Comparison of ENCODE assay signal across 25 cellular contexts in the genomic region with DNA sequence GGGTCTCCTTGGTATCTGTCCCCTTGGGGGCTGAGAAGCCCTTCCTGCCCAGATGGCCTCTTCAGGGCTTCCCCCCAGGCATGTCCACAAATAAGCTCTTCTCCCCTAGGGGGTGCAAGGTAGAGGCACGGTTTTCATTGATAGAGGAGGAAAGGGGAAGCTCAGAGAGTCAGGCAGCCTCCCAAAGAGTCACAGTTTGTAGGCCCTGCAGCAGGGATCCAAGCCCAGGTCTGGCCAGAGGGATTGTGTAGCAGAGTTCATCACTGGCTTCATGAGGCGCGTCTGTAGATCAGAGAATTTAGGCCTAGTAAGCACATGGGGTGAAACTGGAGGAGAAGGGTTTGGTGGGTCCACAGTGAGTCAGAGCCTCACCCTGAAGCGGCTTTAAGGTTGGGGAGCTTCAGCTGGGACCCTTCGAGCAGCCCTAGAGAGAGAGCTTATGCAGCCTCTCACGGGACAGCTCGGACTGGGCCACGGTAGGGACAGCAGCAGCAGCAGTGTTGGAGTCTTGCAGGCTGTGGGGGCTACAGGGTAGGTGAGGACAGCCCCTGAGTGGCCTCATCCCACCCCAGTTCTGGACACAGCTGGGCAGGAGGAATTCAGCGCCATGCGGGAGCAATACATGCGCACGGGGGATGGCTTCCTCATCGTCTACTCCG. TPM values are rescaled to one million over a fixed set of nuclear protein-coding genes. Genes with fewer than 3 reads are reported as not detected.
DNase-seq lines count a peak whose midpoint lies in the region; ATAC-seq, FAIRE-seq and TF ChIP-seq lines count a peak whose summit lies in the region.
"Had no signal": no experiment of that assay in that cellular context is flagged by ENCODE, and none has a peak within 500 bp of the region (broad histone marks: within the 10 kb centered on the region; RNA-seq: fewer than 3 reads in every experiment).

No MANE protein-coding gene starts in this region.

- H2BK12ac ChIP-seq in H1 (ENCODE audit: low read depth, low read length) (peak overlapping the region; percentile 75; the same call in 1 of the 2 replicates), trophoblast cell (ENCODE audit: low read length) (no peak overlapping the region)

- no peaks in the 10 kb centered on the region; the same call in 1 of the 2 replicates for H3K79me1 ChIP-seq in H1 (ENCODE audit: low read depth, low read length)
- no peaks in the 10 kb centered on the region for H3K79me1 ChIP-seq in trophoblast cell (ENCODE audit: low read length)

- TF ChIP-seq EP300 in H1 (IDR thresholded peaks at IDR 0.05; ENCODE audit: borderline replicate concordance in 1 of 2, low read depth in 2 of 2, low read length in 2 of 2), result no peak

- peak; percentile 67 for ATAC-seq in GM23338
- no peak for ATAC-seq in activated CD8-positive, alpha-beta T cell treated with anti-CD3 and anti-CD28 coated beads for 36 hours
- ATAC-seq: left colon; natural killer cell; stimulated activated memory B cell treated with anti-CD40 and anti-IgM and Interleukin-4, amounts not matched to agents 10 μg/mL and 1 μg/mL and 100 μg/mL, for 72 hours; T-helper 17 cell had no signal

- H2AK5ac ChIP-seq in H1 (ENCODE audit: low read depth, low read length), result peak overlapping the region; percentile 29; the same call in 1 of the 2 replicates
- H2AK5ac ChIP-seq in trophoblast cell (ENCODE audit: low read length), result no peak overlapping the region

- H2BK15ac ChIP-seq in H1 (ENCODE audit: low read length), result peak overlapping the region; percentile 65; the same call in 1 of the 2 replicates

- H3K36me3 ChIP-seq in GM23338 (ENCODE audit: insufficient read depth) (no peaks in the 10 kb centered on the region), H1 (ENCODE audit: control insufficient read depth in 2 of 4, insufficient read depth in 4 of 4, low read length in 3 of 4) (0 out of 8 replicates have a peak, but pooled peaks cover 0 to 2% (median 0%) of the 10 kb centered on the region in 4 experiments), trophoblast cell (ENCODE audit: control insufficient read depth in 1 of 2, insufficient read depth in 2 of 2, low read length in 2 of 2) (peaks cover 13 to 14% of the 10 kb centered on the region in 2 experiments)

- H3K4me2 ChIP-seq in GM23338 (no peak overlapping the region), H1 (ENCODE audit: insufficient read depth in 1 of 2, low read depth in 2 of 2, low read length in 2 of 2) (no peak overlapping the region), trophoblast cell (ENCODE audit: low read length) (no peak overlapping the region)

- CTCF ChIA-PET in H1 (lab: Charles Lee; ENCODE audit: partially characterized antibody), result interaction anchor here (0.7 to 4.2 kb wide), 18 partner anchors 9 to 334 kb away, joined by 3 to 21 read pairs (median 5); no protein-coding TSS in a partner anchor
- CTCF ChIA-PET in activated CD8-positive, alpha-beta T cell treated with anti-CD3 and anti-CD28 coated beads for 36 hours (lab: Charles Lee), result no interaction called here

- H4K8ac ChIP-seq in H1 (ENCODE audit: extremely low read depth, insufficient read depth, low read length) (no peak overlapping the region), trophoblast cell (ENCODE audit: low read depth, low read length) (no peak overlapping the region)

- H3K56ac ChIP-seq in H1 (replicated peaks; ENCODE audit: insufficient read length, low read depth, low read length), result no peak overlapping the region

- POLR2A ChIA-PET in H1 (lab: Charles Lee; ENCODE audit: partially characterized antibody), result interaction anchor here (1.3 to 3.3 kb wide), 4 partner anchors 9 to 25 kb away, joined by 3 to 13 read pairs (median 6); no protein-coding TSS in a partner anchor
- POLR2A ChIA-PET in activated CD8-positive, alpha-beta T cell treated with anti-CD3 and anti-CD28 coated beads for 36 hours (lab: Charles Lee), result interaction anchor here (1.6 kb wide), 1 partner anchor 12 kb away, joined by 3 read pairs; no protein-coding TSS in a partner anchor

- H4K12ac ChIP-seq in trophoblast cell (ENCODE audit: low read depth, low read length), result no peak overlapping the region

- H3K9me3 Mint-ChIP-seq in GM23338, result no peaks in the 10 kb centered on the region; the same call in 2 of the 3 replicates
- no peaks in the 10 kb centered on the region for H3K9me3 Mint-ChIP-seq in activated CD8-positive, alpha-beta T cell treated with anti-CD3 and anti-CD28 coated beads for 36 hours
- H3K9me3 Mint-ChIP-seq: CD4-positive, alpha-beta T cell; natural killer cell; stimulated activated memory B cell treated with anti-CD40 and anti-IgM and Interleukin-4, amounts not matched to agents 10 μg/mL and 1 μg/mL and 100 μg/mL, for 72 hours had no signal

- H3K4ac ChIP-seq in H1 (replicated peaks; ENCODE audit: insufficient read length, low read depth, low read length), result no peak overlapping the region
- no peak overlapping the region for H3K4ac ChIP-seq in trophoblast cell (ENCODE audit: low read depth, low read length)

- FAIRE-seq in H1 (lab: Jason Lieb, UNC), result no peak
- FAIRE-seq: endothelial cell of umbilical vein, RCC 7860 had no signal

- H3F3A ChIP-seq in GM23338 (replicated peaks; ENCODE audit: low read depth), result no peaks in the 10 kb centered on the region

- H3K23me2 ChIP-seq in H1 (ENCODE audit: low read depth, low read length), result no peaks in the 10 kb centered on the region

- TF ChIP-seq RAD21 in H1 (IDR thresholded peaks at IDR 0.05 in 1 of 2, conservative IDR thresholded peaks at IDR 0.05 in 1 of 2; ENCODE audit: low read depth in 2 of 2, low read length in 2 of 2), result no peak; a peak in 1 of 4 replicates

- H4K20me1 ChIP-seq in GM23338 (replicated peaks; ENCODE audit: insufficient read depth) (no peaks in the 10 kb centered on the region), H1 (replicated peaks in 1 of 2; ENCODE audit: control insufficient read depth in 1 of 2, insufficient read depth in 2 of 2, low read length in 2 of 2) (no peaks in the 10 kb centered on the region)

- no peaks in the 10 kb centered on the region for H3K9me2 ChIP-seq in GM23338 (ENCODE audit: insufficient read depth)

- H3K27me3 Mint-ChIP-seq in GM23338 (ENCODE audit: insufficient read depth, low read depth, poor library complexity), result peaks cover 8% of the 10 kb centered on the region
- peaks cover 5% of the 10 kb centered on the region for H3K27me3 Mint-ChIP-seq in activated CD8-positive, alpha-beta T cell treated with anti-CD3 and anti-CD28 coated beads for 36 hours
- H3K27me3 Mint-ChIP-seq: CD4-positive, alpha-beta T cell had no signal

- TF ChIP-seq CTCF in GM23338 (conservative IDR thresholded peaks at IDR 0.05; ENCODE audit: low read depth in 2 of 2), result no peak
- peak in 1 of 3 experiments; percentile 9; a peak in 1 of 4 replicates for TF ChIP-seq CTCF in H1 (IDR thresholded peaks at IDR 0.05; ENCODE audit: control extremely low read depth in 1 of 3, insufficient read depth in 1 of 3, low read depth in 1 of 3, low read length in 3 of 3)
- TF ChIP-seq CTCF in activated CD8-positive, alpha-beta T cell treated with anti-CD3 and anti-CD28 coated beads for 36 hours (IDR thresholded peaks at IDR 0.05), result no peak

- H2BK5ac ChIP-seq in H1 (ENCODE audit: low read depth, low read length) (no peak overlapping the region), trophoblast cell (ENCODE audit: low read depth, low read length, poor library complexity) (no peak overlapping the region)

- no peak overlapping the region for H3K4me3 ChIP-seq in GM23338
- H3K4me3 ChIP-seq in H1 (ENCODE audit: extremely low read depth in 1 of 4, insufficient read depth in 2 of 4, low read depth in 3 of 4, low read length in 4 of 4), result no peak overlapping the region
- peak overlapping the region; percentile 4 for H3K4me3 ChIP-seq in trophoblast cell (ENCODE audit: low read depth, low read length)
- H3K4me3 ChIP-seq: dorsolateral prefrontal cortex, SJSA1 had no signal

- H3K14ac ChIP-seq in H1 (ENCODE audit: insufficient read length), result no peak overlapping the region
- H3K14ac ChIP-seq in trophoblast cell (ENCODE audit: low read length), result no peak overlapping the region

- 0 out of 2 replicates have a peak, but pooled peaks cover 3% of the 10 kb centered on the region for H3K4me1 ChIP-seq in GM23338 (ENCODE audit: insufficient read depth)
- peaks cover 0 to 12% (median 5%) of the 10 kb centered on the region in 4 experiments; a peak in 6 of 7 replicates for H3K4me1 ChIP-seq in H1 (replicated peaks in 1 of 4; ENCODE audit: control insufficient read depth in 3 of 4, insufficient read depth in 4 of 4, low read length in 3 of 4)
- H3K4me1 ChIP-seq in trophoblast cell (ENCODE audit: control insufficient read depth in 1 of 2, insufficient read depth in 2 of 2, low read length in 2 of 2), result peaks cover 4 to 9% of the 10 kb centered on the region in 2 experiments
- H3K4me1 ChIP-seq: SJSA1 had no signal

- DNase-seq in GM23338 (ENCODE audit: low spot score), result no peak
- peak; percentile 7 to 26 for DNase-seq in Kasumi-1 (lab: John Stamatoyannopoulos, UW)
- no peak for DNase-seq in H1 (ENCODE audit: low read depth in 1 of 2, low spot score in 2 of 2)
- DNase-seq in trophoblast cell, result no peak
- DNase-seq in activated CD4-positive, CD25-positive, alpha-beta regulatory T cell treated with anti-CD3 and anti-CD28 coated beads, Interleukin-2, amount 50 U/mL, for 72 hours, result no peak
- no peak for DNase-seq in DMS114 treated with DMSO at 0.1 percent for 48 hours (lab: John Stamatoyannopoulos, UW; ENCODE audit: unreplicated experiment)
- DNase-seq in activated CD8-positive, alpha-beta T cell treated with anti-CD3 and anti-CD28 coated beads for 36 hours, result no peak
- DNase-seq: activated CD4-positive, alpha-beta T cell treated with anti-CD3 and anti-CD28 coated beads for 4 hours; activated naive CD4-positive, alpha-beta T cell treated with Interleukin-2 at 50 U/mL for 16 hours; activated T-cell treated with anti-CD3 and anti-CD28 coated beads, Interleukin-2, amount 50 U/mL, for 48 hours; CD4-positive, alpha-beta T cell; central memory CD4-positive, alpha-beta T cell; dorsolateral prefrontal cortex; left colon; natural killer cell; NCI-H510A; stimulated activated CD4-positive, alpha-beta T cell treated with anti-CD3 and anti-CD28 coated beads, Interleukin-4, amount 100 ng/mL, for 1 hour; T-helper 17 cell had no signal

- H3K79me2 ChIP-seq in GM23338 (replicated peaks; ENCODE audit: insufficient read depth) (no peaks in the 10 kb centered on the region), H1 (ENCODE audit: control insufficient read depth in 1 of 2, insufficient read depth in 2 of 2, low read length in 2 of 2) (no peaks in the 10 kb centered on the region), trophoblast cell (ENCODE audit: control insufficient read depth, insufficient read depth, low read length, poor library complexity) (no peaks in the 10 kb centered on the region)

- H3K4me1 Mint-ChIP-seq in GM23338, result peaks cover 25% of the 10 kb centered on the region
- H3K4me1 Mint-ChIP-seq in activated CD8-positive, alpha-beta T cell treated with anti-CD3 and anti-CD28 coated beads for 36 hours (ENCODE audit: low read depth), result no peaks in the 10 kb centered on the region
- H3K4me1 Mint-ChIP-seq: IgD-negative memory B cell; natural killer cell; stimulated activated memory B cell treated with anti-CD40 and anti-IgM and Interleukin-4, amounts not matched to agents 10 μg/mL and 1 μg/mL and 100 μg/mL, for 72 hours had no signal

- H3K36me3 Mint-ChIP-seq in GM23338 (ENCODE audit: low read depth), result no peaks in the 10 kb centered on the region
- H3K36me3 Mint-ChIP-seq in activated CD8-positive, alpha-beta T cell treated with anti-CD3 and anti-CD28 coated beads for 36 hours (ENCODE audit: low read depth), result no peaks in the 10 kb centered on the region
- H3K36me3 Mint-ChIP-seq: IgD-negative memory B cell; natural killer cell; stimulated activated memory B cell treated with anti-CD40 and anti-IgM and Interleukin-4, amounts not matched to agents 10 μg/mL and 1 μg/mL and 100 μg/mL, for 72 hours had no signal

- H3K27me3 ChIP-seq in GM23338 (ENCODE audit: insufficient read depth), result no peaks in the 10 kb centered on the region
- H3K27me3 ChIP-seq in H1 (replicated peaks in 1 of 4; ENCODE audit: control insufficient read depth in 3 of 4, extremely low read depth in 1 of 4, insufficient read depth in 3 of 4, low read length in 3 of 4), result no peaks in the 10 kb centered on the region
- no peaks in the 10 kb centered on the region for H3K27me3 ChIP-seq in trophoblast cell (ENCODE audit: insufficient read depth, low read length)
- H3K27me3 ChIP-seq: dorsolateral prefrontal cortex, SJSA1 had no signal

- 91% methylated on average over 14 of the region's 14 CpGs; no CpG with 5 or more reads in 1 of the 2 experiments for WGBS in H1 (ENCODE audit: extremely low coverage in 1 of 2, insufficient coverage in 1 of 2, insufficient read length in 1 of 2, insufficient replicate concordance in 2 of 2, low coverage in 1 of 2, low lambda C conversion rate in 2 of 2, missing lambda C conversion rate in 1 of 2), 2 experiments
- no CpG with 5 or more reads among the region's 14 CpGs for WGBS in trophoblast cell (ENCODE audit: extremely low coverage, insufficient coverage, insufficient read length)

- H3K9ac ChIP-seq in H1 (replicated peaks in 1 of 4; ENCODE audit: extremely low read depth in 1 of 4, low read depth in 3 of 4, low read length in 3 of 4), result no peak overlapping the region
- no peak overlapping the region for H3K9ac ChIP-seq in trophoblast cell (ENCODE audit: low read length)

- intact Hi-C loops in activated CD8-positive, alpha-beta T cell treated with anti-CD3 and anti-CD28 coated beads for 36 hours (cut with micrococcal nuclease), result no loop called here

- H3K9me3 ChIP-seq in H1 (ENCODE audit: insufficient read depth in 2 of 2, low read depth in 1 of 2, low read length in 1 of 2) (no peaks in the 10 kb centered on the region), trophoblast cell (ENCODE audit: insufficient read depth, low read depth, low read length) (peaks cover 5% of the 10 kb centered on the region)
- H3K9me3 ChIP-seq: SJSA1 had no signal

- H3K23ac ChIP-seq in H1 (ENCODE audit: insufficient read length) (no peak overlapping the region), trophoblast cell (ENCODE audit: low read length) (no peak overlapping the region)

- H4K91ac ChIP-seq in H1 (replicated peaks; ENCODE audit: insufficient read length, low read length) (no peak overlapping the region), trophoblast cell (ENCODE audit: low read depth, low read length) (no peak overlapping the region)

- no peak overlapping the region for H4K5ac ChIP-seq in H1 (ENCODE audit: insufficient read length, low read depth, low read length)

- H3K27ac Mint-ChIP-seq in GM23338, result peak overlapping the region; percentile 45
- no peak overlapping the region for H3K27ac Mint-ChIP-seq in activated CD8-positive, alpha-beta T cell treated with anti-CD3 and anti-CD28 coated beads for 36 hours
- H3K27ac Mint-ChIP-seq: CD4-positive, alpha-beta T cell; IgD-negative memory B cell; natural killer cell; stimulated activated memory B cell treated with anti-CD40 and anti-IgM and Interleukin-4, amounts not matched to agents 10 μg/mL and 1 μg/mL and 100 μg/mL, for 72 hours; T-helper 17 cell had no signal

- H3K4me3 Mint-ChIP-seq in GM23338, result no peak overlapping the region
- H3K4me3 Mint-ChIP-seq in activated CD8-positive, alpha-beta T cell treated with anti-CD3 and anti-CD28 coated beads for 36 hours, result no peak overlapping the region
- H3K4me3 Mint-ChIP-seq: CD4-positive, alpha-beta T cell; IgD-negative memory B cell; natural killer cell; stimulated activated memory B cell treated with anti-CD40 and anti-IgM and Interleukin-4, amounts not matched to agents 10 μg/mL and 1 μg/mL and 100 μg/mL, for 72 hours; T-helper 17 cell had no signal

- H3K18ac ChIP-seq in H1 (ENCODE audit: extremely low read depth, low read length), result peak overlapping the region; percentile 19; the same call in 1 of the 2 replicates
- no peak overlapping the region for H3K18ac ChIP-seq in trophoblast cell (ENCODE audit: low read length)

- peak overlapping the region; percentile 90 for H2BK20ac ChIP-seq in H1 (ENCODE audit: low read length)

- TF ChIP-seq POLR2A in H1 (IDR thresholded peaks at IDR 0.05; ENCODE audit: control extremely low read depth in 1 of 2, low read depth in 2 of 2, low read length in 2 of 2), result no peak

- no peak overlapping the region for H2BK120ac ChIP-seq in H1 (replicated peaks; ENCODE audit: low read depth, low read length)
- H2BK120ac ChIP-seq in trophoblast cell (ENCODE audit: insufficient read depth, low read length, poor library complexity), result no peak overlapping the region

- H2AFZ ChIP-seq in GM23338, result no peak overlapping the region
- no peak overlapping the region for H2AFZ ChIP-seq in H1 (ENCODE audit: low read length)
- H2AFZ ChIP-seq in trophoblast cell (ENCODE audit: insufficient read depth, low read length, poor library complexity), result no peak overlapping the region

- H3K27ac ChIP-seq in GM23338 (ENCODE audit: low read depth) (no peak overlapping the region), H1 (ENCODE audit: low read depth, low read length) (no peak overlapping the region), trophoblast cell (ENCODE audit: low read depth, low read length) (no peak overlapping the region)
- H3K27ac ChIP-seq: SJSA1 had no signal

RNA-seq across cellular contexts. Expression of gene ESYT3, which starts 37.5 kb away (rescaled TPM):
- total RNA-seq in GM23338 (2014; rRNA removed; shearing (Covaris generic)), result 7.4 and 8.2 TPM in 2 replicates
- polyA plus RNA-seq in GM23338 (2016; fragmentation: Nextera tagmentation; extraction: Ambion mirVana) (3.5 TPM in 2 replicates), H1 (2011; rRNA removed) (4.3 and 4.4 TPM in 2 replicates)
- total RNA-seq in H1 (2021; fragmentation: NEBNext Ultra II Directional; extraction: Animal tissue kit (Norgen Biotek cat#: 25700)), result 7.0 and 7.3 TPM in 2 replicates
- polyA plus RNA-seq in H1 (2011; cell fraction: cytosol; rRNA removed), result 4.3 TPM
- 19.2 TPM for polyA plus RNA-seq in H1 (2011; cell fraction: nucleus; rRNA removed)
- polyA plus RNA-seq in H1 (2012, experiment 1 of 2), result 4.3 to 6.6 TPM (median 5.3 TPM) in 4 replicates
- 1.4 TPM for polyA plus RNA-seq in H1 (2012, experiment 2 of 2)
- 4.7 TPM for polyA plus RNA-seq in H1 (2013, experiment 1 of 2)
- 4.9 TPM for polyA plus RNA-seq in H1 (2013, experiment 2 of 2)
- 9.0 and 12.1 TPM in 2 replicates for polyA minus RNA-seq in H1 (2011; rRNA and poly(A)+ RNA removed)
- 5.9 TPM for polyA minus RNA-seq in H1 (2011; cell fraction: cytosol; rRNA and poly(A)+ RNA removed)
- polyA minus RNA-seq in H1 (2011; cell fraction: nucleus; rRNA and poly(A)+ RNA removed), result 23.7 TPM
- 5.0 and 5.6 TPM in 2 replicates for polyA plus RNA-seq in trophoblast cell (2013)
- under 1 TPM; 0.09 to 0.16 TPM for total RNA-seq in activated CD8-positive, alpha-beta T cell treated with anti-CD3 and anti-CD28 coated beads for 36 hours
- total RNA-seq: endothelial cell of umbilical vein, G401, glomerular endothelial cell, natural killer cell had no signal
- polyA plus RNA-seq: endothelial cell of umbilical vein had no signal

RNA-seq across cellular contexts. Expression of gene MRAS, which starts 48.5 kb away (rescaled TPM):
- total RNA-seq in GM23338 (2014; rRNA removed; shearing (Covaris generic)), result 7.5 and 9.1 TPM in 2 replicates
- 10.0 and 10.2 TPM in 2 replicates for polyA plus RNA-seq in GM23338 (2016; fragmentation: Nextera tagmentation; extraction: Ambion mirVana)
- 15.6 and 16.2 TPM in 2 replicates for total RNA-seq in H1 (2021; fragmentation: NEBNext Ultra II Directional; extraction: Animal tissue kit (Norgen Biotek cat#: 25700))
- 10.6 and 15.1 TPM in 2 replicates for polyA plus RNA-seq in H1 (2011; rRNA removed)
- polyA plus RNA-seq in H1 (2011; cell fraction: cytosol; rRNA removed), result 10.6 TPM
- 12.2 TPM for polyA plus RNA-seq in H1 (2011; cell fraction: nucleus; rRNA removed)
- polyA plus RNA-seq in H1 (2012, experiment 1 of 2), result 10.5 to 14.7 TPM (median 12.3 TPM) in 4 replicates
- 4.4 TPM for polyA plus RNA-seq in H1 (2012, experiment 2 of 2)
- 10.0 TPM for polyA plus RNA-seq in H1 (2013, experiment 1 of 2)
- polyA plus RNA-seq in H1 (2013, experiment 2 of 2), result 9.6 TPM
- polyA minus RNA-seq in H1 (2011; rRNA and poly(A)+ RNA removed), result 14.3 and 17.3 TPM in 2 replicates
- 4.1 TPM for polyA minus RNA-seq in H1 (2011; cell fraction: cytosol; rRNA and poly(A)+ RNA removed)
- polyA minus RNA-seq in H1 (2011; cell fraction: nucleus; rRNA and poly(A)+ RNA removed), result 9.0 TPM
- 22.2 and 22.6 TPM in 2 replicates for polyA plus RNA-seq in trophoblast cell (2013)
- total RNA-seq in activated CD8-positive, alpha-beta T cell treated with anti-CD3 and anti-CD28 coated beads for 36 hours, result under 1 TPM in 1 of 2 experiments, not detected in 1; 0.07 TPM
- polyA plus RNA-seq: IgD-negative memory B cell had no signal

Comparison
In these comparisons a context has a peak if more than half of its experiments do, and no peak if none do; other contexts are left out.
1. DNase-seq: peak in Kasumi-1 (2 of 2); none in GM23338 (single experiment), H1 (0 of 2), trophoblast cell (0 of 2), activated CD4-positive, CD25-positive, alpha-beta regulatory T cell treated with anti-CD3 and anti-CD28 coated beads, Interleukin-2, amount 50 U/mL, for 72 hours (single experiment), DMS114 treated with DMSO at 0.1 percent for 48 hours (single experiment) and activated CD8-positive, alpha-beta T cell treated with anti-CD3 and anti-CD28 coated beads for 36 hours (single experiment).